9 cellular contexts compared by ENCODE assay signal in genomic region chr13:72864142-72865035, GRCh38.
DNase-seq lines count a peak whose midpoint lies in the region; ATAC-seq and TF ChIP-seq lines count a peak whose summit lies in the region.
"Had no signal": no experiment of that assay in that cellular context is flagged by ENCODE, and none has a peak within 500 bp of the region (broad histone marks: within the 10 kb centered on the region; RNA-seq: fewer than 3 reads in every experiment).

No MANE protein-coding gene starts in this region.

- H2AK9ac ChIP-seq in IMR-90 (replicated peaks; ENCODE audit: low read depth, low read length, poor library complexity): no peak overlapping the region

- intact Hi-C loops in activated naive CD4-positive, alpha-beta T cell treated with anti-CD3 and anti-CD28 coated beads for 36 hours (cut with micrococcal nuclease): loop anchor here (1.0 to 10.0 kb wide), 2 partner anchors 161 to 190 kb away; partner anchors contain the start of gene KLF5
- intact Hi-C loops in IMR-90 (cut with micrococcal nuclease): no loop called here
- intact Hi-C loops in naive thymus-derived CD4-positive, alpha-beta T cell (cut with micrococcal nuclease): no loop called here
- intact Hi-C loops in CD14-positive monocyte (cut with micrococcal nuclease): no loop called here

- no peaks in the 10 kb centered on the region for H3K9me3 Mint-ChIP-seq in activated naive CD4-positive, alpha-beta T cell treated with anti-CD3 and anti-CD28 coated beads for 36 hours
- peaks cover 2% of the 10 kb centered on the region for H3K9me3 Mint-ChIP-seq in activated naive CD4-positive, alpha-beta T cell treated with anti-CD3 and anti-CD28 coated beads, Interleukin-2, amount 10 ng/mL, durations not matched to agents 7 days and 5 days
- peaks cover 0 to 3% (median 0%) of the 10 kb centered on the region in 11 donors for H3K9me3 Mint-ChIP-seq in naive thymus-derived CD4-positive, alpha-beta T cell
- peaks cover 0 to 3% (median 0%) of the 10 kb centered on the region in 7 donors for H3K9me3 Mint-ChIP-seq in CD14-positive monocyte

- no peak overlapping the region for H3K23ac ChIP-seq in IMR-90 (ENCODE audit: low read depth, low read length)

- no peaks in the 10 kb centered on the region for H3K9me3 ChIP-seq in IMR-90 (ENCODE audit: control insufficient read depth, insufficient read depth, low read length)
- no peaks in the 10 kb centered on the region for H3K9me3 ChIP-seq in naive thymus-derived CD4-positive, alpha-beta T cell (ENCODE audit: control insufficient read depth in 2 of 3, low read length in 3 of 3)
- H3K9me3 ChIP-seq: thoracic aorta had no signal

- H3K4me3 ChIP-seq in IMR-90 (ENCODE audit: insufficient read depth, low read depth, low read length): no peak overlapping the region
- H3K4me3 ChIP-seq in naive thymus-derived CD4-positive, alpha-beta T cell (ENCODE audit: low read length): no peak overlapping the region
- H3K4me3 ChIP-seq: thoracic aorta had no signal

- no CpG with 5 or more reads among the region's 9 CpGs for WGBS in IMR-90 (ENCODE audit: extremely low coverage in 2 of 2, insufficient read length in 1 of 2), 2 experiments

- H3K27ac Mint-ChIP-seq in activated naive CD4-positive, alpha-beta T cell treated with anti-CD3 and anti-CD28 coated beads for 36 hours: peak overlapping the region; percentile 85
- no peak overlapping the region for H3K27ac Mint-ChIP-seq in activated naive CD4-positive, alpha-beta T cell treated with anti-CD3 and anti-CD28 coated beads, Interleukin-2, amount 10 ng/mL, durations not matched to agents 7 days and 5 days
- H3K27ac Mint-ChIP-seq in naive thymus-derived CD4-positive, alpha-beta T cell: no peak overlapping the region
- H3K27ac Mint-ChIP-seq in CD14-positive monocyte: no peak overlapping the region

- H3K18ac ChIP-seq in IMR-90 (ENCODE audit: low read depth, low read length): no peak overlapping the region

- H4K20me1 ChIP-seq in IMR-90 (ENCODE audit: insufficient read depth, low read length): no peaks in the 10 kb centered on the region

- in situ Hi-C loops in IMR-90 (cut with MboI; ENCODE audit: low sequenced_read_pairs): no loop called here

- H2BK15ac ChIP-seq in IMR-90 (ENCODE audit: low read depth, low read length): no peak overlapping the region

- no peak overlapping the region for H2BK20ac ChIP-seq in IMR-90 (ENCODE audit: low read depth, low read length)

- ATAC-seq in GM21825 (IDR thresholded peaks at IDR 0.05; ENCODE audit: unreplicated experiment) (peak; percentile 88), IMR-90 (ENCODE audit: low read depth) (peak; percentile 91)
- ATAC-seq in naive thymus-derived CD4-positive, alpha-beta T cell: no peak

- H3K4ac ChIP-seq in IMR-90 (ENCODE audit: low read depth, low read length): no peak overlapping the region

- no peaks in the 10 kb centered on the region for H3K4me1 ChIP-seq in IMR-90 (ENCODE audit: control insufficient read depth, insufficient read depth, low read length)
- no peaks in the 10 kb centered on the region for H3K4me1 ChIP-seq in naive thymus-derived CD4-positive, alpha-beta T cell (ENCODE audit: control insufficient read depth in 2 of 2, insufficient read depth in 2 of 2, low read length in 2 of 2)

- H3K4me2 ChIP-seq in IMR-90 (ENCODE audit: low read depth, low read length): peak overlapping the region; percentile 57; the same call in 1 of the 2 replicates

- H4K91ac ChIP-seq in IMR-90 (ENCODE audit: insufficient read depth, low read depth, low read length): no peak overlapping the region

- H3K36me3 Mint-ChIP-seq in activated naive CD4-positive, alpha-beta T cell treated with anti-CD3 and anti-CD28 coated beads for 36 hours (ENCODE audit: low read depth): peaks cover 40% of the 10 kb centered on the region
- peaks cover 23% of the 10 kb centered on the region for H3K36me3 Mint-ChIP-seq in activated naive CD4-positive, alpha-beta T cell treated with anti-CD3 and anti-CD28 coated beads, Interleukin-2, amount 10 ng/mL, durations not matched to agents 7 days and 5 days
- peaks cover 10 to 50% (median 48%) of the 10 kb centered on the region in 5 donors for H3K36me3 Mint-ChIP-seq in naive thymus-derived CD4-positive, alpha-beta T cell
- H3K36me3 Mint-ChIP-seq in CD14-positive monocyte: peaks cover 23 to 37% of the 10 kb centered on the region in 2 donors

- no peaks in the 10 kb centered on the region; a peak in 1 of 4 replicates for H3K79me1 ChIP-seq in IMR-90 (ENCODE audit: low read depth in 1 of 2, low read length in 2 of 2)

- H3K9me1 ChIP-seq in IMR-90 (ENCODE audit: insufficient read depth, low read length): no peaks in the 10 kb centered on the region

- no TSS peak for BruUV-seq in IMR-90 (replicated peaks; lab: Mats Ljungman, UMichigan)

- H3K4me1 Mint-ChIP-seq in activated naive CD4-positive, alpha-beta T cell treated with anti-CD3 and anti-CD28 coated beads for 36 hours (ENCODE audit: low read depth): peaks cover 13% of the 10 kb centered on the region
- no peaks in the 10 kb centered on the region for H3K4me1 Mint-ChIP-seq in activated naive CD4-positive, alpha-beta T cell treated with anti-CD3 and anti-CD28 coated beads, Interleukin-2, amount 10 ng/mL, durations not matched to agents 7 days and 5 days
- peaks cover 0 to 13% (median 0%) of the 10 kb centered on the region in 7 donors for H3K4me1 Mint-ChIP-seq in naive thymus-derived CD4-positive, alpha-beta T cell
- H3K4me1 Mint-ChIP-seq in CD14-positive monocyte: no peaks in the 10 kb centered on the region

- no peak overlapping the region for H2BK5ac ChIP-seq in IMR-90 (ENCODE audit: low read depth, low read length, poor library complexity, severe bottlenecking)

- H4K8ac ChIP-seq in IMR-90 (ENCODE audit: low read depth in 2 of 2, low read length in 2 of 2): no peak overlapping the region

- no peak overlapping the region for H3K4me3 Mint-ChIP-seq in activated naive CD4-positive, alpha-beta T cell treated with anti-CD3 and anti-CD28 coated beads for 36 hours
- no peak overlapping the region for H3K4me3 Mint-ChIP-seq in activated naive CD4-positive, alpha-beta T cell treated with anti-CD3 and anti-CD28 coated beads, Interleukin-2, amount 10 ng/mL, durations not matched to agents 7 days and 5 days
- H3K4me3 Mint-ChIP-seq in naive thymus-derived CD4-positive, alpha-beta T cell: no peak overlapping the region
- no peak overlapping the region for H3K4me3 Mint-ChIP-seq in CD14-positive monocyte

- no peak for TF ChIP-seq CTCF in IMR-90 (conservative IDR thresholded peaks at IDR 0.05; ENCODE audit: low read depth, low read length)
- TF ChIP-seq CTCF in CD14-positive monocyte (IDR thresholded peaks at IDR 0.05): no peak

- H3K27me3 Mint-ChIP-seq in activated naive CD4-positive, alpha-beta T cell treated with anti-CD3 and anti-CD28 coated beads for 36 hours (ENCODE audit: low read depth): no peaks in the 10 kb centered on the region
- H3K27me3 Mint-ChIP-seq in activated naive CD4-positive, alpha-beta T cell treated with anti-CD3 and anti-CD28 coated beads, Interleukin-2, amount 10 ng/mL, durations not matched to agents 7 days and 5 days: no peaks in the 10 kb centered on the region
- no peaks in the 10 kb centered on the region for H3K27me3 Mint-ChIP-seq in naive thymus-derived CD4-positive, alpha-beta T cell
- no peaks in the 10 kb centered on the region for H3K27me3 Mint-ChIP-seq in CD14-positive monocyte (ENCODE audit: low read depth in 3 of 3)

- H3K36me3 ChIP-seq in IMR-90 (ENCODE audit: control insufficient read depth, insufficient read depth, low read length): peaks cover 2% of the 10 kb centered on the region; the same call in 1 of the 2 replicates
- no peaks in the 10 kb centered on the region for H3K36me3 ChIP-seq in naive thymus-derived CD4-positive, alpha-beta T cell (ENCODE audit: control insufficient read depth in 2 of 3, insufficient read depth in 3 of 3, low read length in 3 of 3)
- H3K36me3 ChIP-seq: thoracic aorta had no signal

- no peak for TF ChIP-seq POLR2A in IMR-90 (IDR thresholded peaks at IDR 0.05; ENCODE audit: low read depth, low read length)

- CTCF ChIA-PET in activated naive CD4-positive, alpha-beta T cell treated with anti-CD3 and anti-CD28 coated beads for 36 hours (lab: Charles Lee): interaction anchor here (0.5 to 1.2 kb wide), 3 partner anchors 21 to 434 kb away, joined by 3 read pairs; no protein-coding TSS in a partner anchor
- CTCF ChIA-PET in activated naive CD4-positive, alpha-beta T cell treated with anti-CD3 and anti-CD28 coated beads, Interleukin-2, amount 10 ng/mL, durations not matched to agents 7 days and 5 days (lab: Charles Lee): interaction anchor here (0.5 kb wide), 1 partner anchor 525 kb away, joined by 4 read pairs; no protein-coding TSS in a partner anchor
- CTCF ChIA-PET in IMR-90 (lab: Yijun Ruan, JAX): no interaction called here
- CTCF ChIA-PET in naive thymus-derived CD4-positive, alpha-beta T cell (lab: Charles Lee): no interaction called here

- no peak overlapping the region for H3K27ac ChIP-seq in IMR-90 (ENCODE audit: insufficient read depth, low read length)
- H3K27ac ChIP-seq in naive thymus-derived CD4-positive, alpha-beta T cell (ENCODE audit: low read depth, low read length): no peak overlapping the region

- no peak overlapping the region for H2BK120ac ChIP-seq in IMR-90 (ENCODE audit: low read depth, low read length)

- DNase-seq in activated naive CD4-positive, alpha-beta T cell treated with anti-CD3 and anti-CD28 coated beads for 36 hours: no peak
- no peak for DNase-seq in activated naive CD4-positive, alpha-beta T cell treated with anti-CD3 and anti-CD28 coated beads, Interleukin-2, amount 10 ng/mL, durations not matched to agents 7 days and 5 days
- DNase-seq in IMR-90 (peak; percentile 69), renal cortical epithelial cell (ENCODE audit: low read depth) (peak; percentile 49), RPMI8226 (no peak), CD14-positive monocyte (ENCODE audit: low spot score) (no peak)
- no peak for DNase-seq in naive thymus-derived CD4-positive, alpha-beta T cell

- POLR2A ChIA-PET in IMR-90 (lab: Charles Lee; ENCODE audit: unreplicated experiment): interaction anchor here (1.0 kb wide), 1 partner anchor 11 kb away, joined by 4 read pairs; no protein-coding TSS in a partner anchor
- POLR2A ChIA-PET in naive thymus-derived CD4-positive, alpha-beta T cell (lab: Charles Lee): no interaction called here

- H4K5ac ChIP-seq in IMR-90 (ENCODE audit: low read depth, low read length): no peak overlapping the region

- H3K14ac ChIP-seq in IMR-90 (replicated peaks; ENCODE audit: low read depth, low read length): no peak overlapping the region

- no peak overlapping the region for H2AK5ac ChIP-seq in IMR-90 (ENCODE audit: low read depth, low read length)

- H3K56ac ChIP-seq in IMR-90 (ENCODE audit: extremely low read depth, insufficient read depth, low read length): no peak overlapping the region

- H2AFZ ChIP-seq in IMR-90 (replicated peaks; ENCODE audit: low read length, poor library complexity): no peak overlapping the region

- no peak for TF ChIP-seq RAD21 in IMR-90 (IDR thresholded peaks at IDR 0.05; ENCODE audit: low read length)

- no peak overlapping the region for H3K9ac ChIP-seq in IMR-90 (ENCODE audit: low read depth, low read length)

- no peaks in the 10 kb centered on the region for H3K27me3 ChIP-seq in IMR-90 (ENCODE audit: control insufficient read depth, insufficient read depth, low read length)
- no peaks in the 10 kb centered on the region for H3K27me3 ChIP-seq in naive thymus-derived CD4-positive, alpha-beta T cell (ENCODE audit: control insufficient read depth in 2 of 2, insufficient read depth in 2 of 2, low read length in 2 of 2)

- dilution Hi-C loops in IMR-90 (cut with HindIII; ENCODE audit: low sequenced_read_pairs, unreplicated experiment): no loop called here

Comparison
In these comparisons a context has a peak if more than half of its experiments do, and no peak if none do; other contexts are left out.
1. DNase-seq: peak in IMR-90 (single experiment) and renal cortical epithelial cell (single experiment); none in activated naive CD4-positive, alpha-beta T cell treated with anti-CD3 and anti-CD28 coated beads for 36 hours (single experiment), activated naive CD4-positive, alpha-beta T cell treated with anti-CD3 and anti-CD28 coated beads, Interleukin-2, amount 10 ng/mL, durations not matched to agents 7 days and 5 days (single experiment), RPMI8226 (single experiment), naive thymus-derived CD4-positive, alpha-beta T cell (0 of 9) and CD14-positive monocyte (single experiment).
2. CTCF ChIA-PET loops: an anchor here in activated naive CD4-positive, alpha-beta T cell treated with anti-CD3 and anti-CD28 coated beads for 36 hours (0.5 to 1.2 kb wide) and activated naive CD4-positive, alpha-beta T cell treated with anti-CD3 and anti-CD28 coated beads, Interleukin-2, amount 10 ng/mL, durations not matched to agents 7 days and 5 days (0.5 kb wide); none called in IMR-90 and naive thymus-derived CD4-positive, alpha-beta T cell.